Comparison of ENCODE assay signal across 11 cellular contexts in genomic region chr12:67452119-67452805, GRCh38.
DNase-seq lines count a peak whose midpoint lies in the region; ATAC-seq and TF ChIP-seq lines count a peak whose summit lies in the region.
"Had no signal": no experiment of that assay in that cellular context is flagged by ENCODE, and none has a peak within 500 bp of the region (broad histone marks: within the 10 kb centered on the region; RNA-seq: fewer than 3 reads in every experiment).

No MANE protein-coding gene starts in this region.

- TF ChIP-seq CTCF in osteoblast (IDR thresholded peaks at IDR 0.05; ENCODE audit: extremely low read depth, low read depth, low read length) = no peak

- no peaks in the 10 kb centered on the region for H4K20me1 ChIP-seq in osteoblast (ENCODE audit: insufficient read depth, low read length)

- H3K4me2 ChIP-seq in osteoblast (ENCODE audit: insufficient read depth, low read length) = no peak overlapping the region

- H3K36me3 ChIP-seq in osteoblast (ENCODE audit: insufficient read depth, low read length) = no peaks in the 10 kb centered on the region

- peak; percentile 65 for ATAC-seq in HG02678 (IDR thresholded peaks at IDR 0.05; ENCODE audit: unreplicated experiment)

- peak; percentile 46 for DNase-seq in activated naive CD4-positive, alpha-beta T cell treated with Interleukin-2 at 50 U/mL for 16 hours
- DNase-seq in activated naive CD4-positive, alpha-beta T cell (lab: John Stamatoyannopoulos, UW) = no peak
- DNase-seq in NAMALWA (ENCODE audit: low spot score) (peak; percentile 60), osteoblast (ENCODE audit: insufficient read length, low spot score, missing footprints) (no peak), NCI-H2171 treated with DMSO at 0.1 percent for 48 hours (lab: John Stamatoyannopoulos, UW) (no peak), globus pallidus (ENCODE audit: low spot score) (no peak)
- DNase-seq in stimulated activated CD8-positive, alpha-beta memory T cell treated with anti-CD3 and anti-CD28 coated beads, Interleukin-15, amount 100 ng/mL, for 48 hours (ENCODE audit: low read depth in 2 of 2) = peak; percentile 15 to 30
- DNase-seq: endodermal cell, midbrain had no signal

- H3K27ac ChIP-seq in osteoblast (ENCODE audit: low read depth, low read length) = no peak overlapping the region
- H3K27ac ChIP-seq: SK-N-MC had no signal

- H2AFZ ChIP-seq in osteoblast (ENCODE audit: low read length) = no peak overlapping the region

- no peaks in the 10 kb centered on the region for H3K27me3 ChIP-seq in osteoblast (ENCODE audit: insufficient read depth, low read length)

- no peaks in the 10 kb centered on the region for H3K79me2 ChIP-seq in osteoblast (ENCODE audit: insufficient read depth, low read length)

- peaks cover 12% of the 10 kb centered on the region for H3K4me1 ChIP-seq in osteoblast (ENCODE audit: insufficient read depth, low read length)

- no peaks in the 10 kb centered on the region for H3K9me3 ChIP-seq in osteoblast (ENCODE audit: low read depth, low read length)

- H3K4me3 ChIP-seq in osteoblast (ENCODE audit: insufficient read depth, low read length) = no peak overlapping the region
- H3K4me3 ChIP-seq: SK-N-MC had no signal

Comparison
In these comparisons a context has a peak if more than half of its experiments do, and no peak if none do; other contexts are left out.
1. DNase-seq: peak in activated naive CD4-positive, alpha-beta T cell treated with Interleukin-2 at 50 U/mL for 16 hours (single experiment), NAMALWA (single experiment) and stimulated activated CD8-positive, alpha-beta memory T cell treated with anti-CD3 and anti-CD28 coated beads, Interleukin-15, amount 100 ng/mL, for 48 hours (2 of 2); none in activated naive CD4-positive, alpha-beta T cell (0 of 4), osteoblast (single experiment), NCI-H2171 treated with DMSO at 0.1 percent for 48 hours (single experiment) and globus pallidus (single experiment).